ENCODE assay signal across 12 cellular contexts in the genomic region with DNA sequence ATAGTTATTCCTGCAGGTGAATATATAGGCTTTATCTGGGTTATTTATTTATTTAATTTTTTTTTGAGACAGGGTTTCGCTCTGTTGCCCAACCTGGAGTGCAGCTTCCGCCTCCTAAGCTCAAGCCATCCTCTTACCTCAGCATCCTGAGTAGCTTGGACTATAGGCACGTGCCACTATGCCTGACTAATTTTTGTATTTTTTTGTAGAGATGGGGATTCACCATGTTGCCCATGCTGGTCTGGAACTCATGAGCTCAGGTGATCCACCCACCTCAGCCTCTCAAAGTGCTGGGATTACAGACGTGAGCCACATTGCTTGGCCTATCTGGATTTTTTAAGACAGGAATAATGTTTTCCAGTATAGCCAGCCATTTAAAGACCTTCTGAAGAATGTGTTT. TPM values are rescaled to one million over a fixed set of nuclear protein-coding genes. Genes with fewer than 3 reads are reported as not detected.
DNase-seq lines count a peak whose midpoint lies in the region; ATAC-seq and TF ChIP-seq lines count a peak whose summit lies in the region.
"Had no signal": no experiment of that assay in that cellular context is flagged by ENCODE, and none has a peak within 500 bp of the region (broad histone marks: within the 10 kb centered on the region; RNA-seq: fewer than 3 reads in every experiment).

No MANE protein-coding gene starts in this region.

- peak; percentile 14 for DNase-seq in stimulated activated CD4-positive, alpha-beta T cell treated with anti-CD3 and anti-CD28 coated beads, Interleukin-1b, Interleukin-23, amount 100 ng/mL, for 48 hours
- no peak for DNase-seq in stimulated activated CD4-positive, alpha-beta T cell treated with anti-CD3 and anti-CD28 coated beads, Interleukin-2, amount 100 ng/mL, for 48 hours
- no peak for DNase-seq in T-helper 17 cell
- no peak for DNase-seq in foreskin keratinocyte
- DNase-seq in SKM-1 treated with dmso at 0.1 percent for 144 hours (lab: John Stamatoyannopoulos, UW; ENCODE audit: unreplicated experiment) = no peak
- DNase-seq in Right ventricle myocardium superior = no peak
- DNase-seq in upper lobe of left lung = no peak
- DNase-seq: activated CD4-positive, CD25-positive, alpha-beta regulatory T cell treated with anti-CD3 and anti-CD28 coated beads, Interleukin-2, amount 50 U/mL, for 72 hours; DMS53; NCI-H1092; substantia nigra had no signal

- H3K27me3 ChIP-seq in foreskin keratinocyte (no peaks in the 10 kb centered on the region), upper lobe of left lung (no peaks in the 10 kb centered on the region)

- intact Hi-C loops in Right ventricle myocardium superior (cut with DNase I) = no loop called here

- peaks cover 14% of the 10 kb centered on the region for H3K4me1 ChIP-seq in foreskin keratinocyte
- H3K4me1 ChIP-seq in upper lobe of left lung = peaks cover 21 to 33% (median 24%) of the 10 kb centered on the region in 4 donors

- H3K27ac ChIP-seq in foreskin keratinocyte (peak overlapping the region; percentile 95), upper lobe of left lung (no peak overlapping the region)

- no peaks in the 10 kb centered on the region for H3K36me3 Mint-ChIP-seq in T-helper 17 cell (ENCODE audit: low read depth)

- H3K27ac Mint-ChIP-seq in T-helper 17 cell = peak overlapping the region; percentile 90

- no peaks in the 10 kb centered on the region for H3K9me3 ChIP-seq in T-helper 17 cell (ENCODE audit: control insufficient read depth, low read length, poor library complexity, severe bottlenecking)
- H3K9me3 ChIP-seq in upper lobe of left lung = no peaks in the 10 kb centered on the region

- TF ChIP-seq EP300 in upper lobe of left lung (IDR thresholded peaks at IDR 0.05) = no peak

- WGBS in upper lobe of left lung, 2 donors = 75 to 87% methylated on average over 4 of the region's 4 CpGs

- peaks cover 39% of the 10 kb centered on the region for H3K4me1 Mint-ChIP-seq in T-helper 17 cell

- TF ChIP-seq CTCF in foreskin keratinocyte (conservative IDR thresholded peaks at IDR 0.05) = no peak
- TF ChIP-seq CTCF in upper lobe of left lung (IDR thresholded peaks at IDR 0.05) = no peak

- no peak for TF ChIP-seq POLR2A in upper lobe of left lung (IDR thresholded peaks at IDR 0.05)

- H3K4me3 Mint-ChIP-seq in T-helper 17 cell = peak overlapping the region; percentile 94

- no peaks in the 10 kb centered on the region for H3K27me3 Mint-ChIP-seq in T-helper 17 cell

- H3K36me3 ChIP-seq in upper lobe of left lung = peaks cover 17 to 46% (median 27%) of the 10 kb centered on the region in 4 donors

- no peak for ATAC-seq in T-helper 17 cell
- no peak for ATAC-seq in foreskin keratinocyte
- ATAC-seq in esophagus mucosa = no peak
- ATAC-seq in Right ventricle myocardium superior (ENCODE audit: poor library complexity) = no peak
- no peak for ATAC-seq in upper lobe of left lung (ENCODE audit: low FRiP score in 2 of 2)

- peak overlapping the region in 1 of 4 donors; percentile 89 for H3K4me3 ChIP-seq in upper lobe of left lung

RNA-seq across cellular contexts. Expression of gene RAN, which starts 2.0 kb away (rescaled TPM):
- total RNA-seq in T-helper 17 cell = 100 to 1,000 TPM; 294 to 321 TPM
- total RNA-seq in foreskin keratinocyte = 1,308 and 1,316 TPM in 2 replicates
- 1,431 and 1,595 TPM in 2 replicates for polyA plus RNA-seq in foreskin keratinocyte
- total RNA-seq in esophagus mucosa = 693 TPM
- total RNA-seq in Right ventricle myocardium superior = 225 TPM
- 100 to 1,000 TPM in 5 of 6 donors, 10 to 100 TPM in 1; 75.4 to 406 (median 188) TPM for total RNA-seq in upper lobe of left lung

RNA-seq across cellular contexts. Expression of gene STX2, which starts 34.8 kb away (rescaled TPM):
- total RNA-seq in T-helper 17 cell (10 to 100 TPM; 22.5 to 41.1 TPM), foreskin keratinocyte (19.0 and 21.3 TPM in 2 replicates), esophagus mucosa (1.8 TPM), Right ventricle myocardium superior (11.4 TPM), upper lobe of left lung (100 to 1,000 TPM in 1 of 6 donors, 10 to 100 TPM in 5; 12.4 to 113 (median 27.0) TPM)
- polyA plus RNA-seq in foreskin keratinocyte = 10.3 and 11.7 TPM in 2 replicates
